In genomic region chr5:113246371-113246870, GRCh38 we compare ENCODE assay signal across 10 cellular contexts.
DNase-seq lines count a peak whose midpoint lies in the region; ATAC-seq lines count a peak whose summit lies in the region.
"Had no signal": no experiment of that assay in that cellular context is flagged by ENCODE, and none has a peak within 500 bp of the region (broad histone marks: within the 10 kb centered on the region; RNA-seq: fewer than 3 reads in every experiment).

No MANE protein-coding gene starts in this region.

- no peak overlapping the region for H2AFZ ChIP-seq in trophoblast cell (ENCODE audit: insufficient read depth, low read length, poor library complexity)

- no peaks in the 10 kb centered on the region for H3K79me1 ChIP-seq in trophoblast cell (ENCODE audit: low read length)

- no peak overlapping the region for H2BK120ac ChIP-seq in trophoblast cell (ENCODE audit: insufficient read depth, low read length, poor library complexity)

- H3K79me2 ChIP-seq in trophoblast cell (ENCODE audit: control insufficient read depth, insufficient read depth, low read length, poor library complexity): no peaks in the 10 kb centered on the region

- H4K91ac ChIP-seq in trophoblast cell (ENCODE audit: low read depth, low read length): no peak overlapping the region

- no peak overlapping the region for H3K23ac ChIP-seq in trophoblast cell (ENCODE audit: low read length)

- H2BK12ac ChIP-seq in trophoblast cell (ENCODE audit: low read length): no peak overlapping the region

- H2BK5ac ChIP-seq in trophoblast cell (ENCODE audit: low read depth, low read length, poor library complexity): no peak overlapping the region

- no peak overlapping the region for H3K18ac ChIP-seq in trophoblast cell (ENCODE audit: low read length)

- peak overlapping the region; percentile 29 for H4K8ac ChIP-seq in trophoblast cell (ENCODE audit: low read depth, low read length)

- ATAC-seq in Right ventricle myocardium superior (ENCODE audit: poor library complexity): peak; percentile 53
- ATAC-seq in HG02885 (IDR thresholded peaks at IDR 0.05; ENCODE audit: poor library complexity, unreplicated experiment): no peak
- no peak for ATAC-seq in HG02623 (IDR thresholded peaks at IDR 0.05; ENCODE audit: unreplicated experiment)

- no peak overlapping the region for H4K12ac ChIP-seq in trophoblast cell (ENCODE audit: low read depth, low read length)

- H3K9me3 ChIP-seq in SK-N-MC (ENCODE audit: low read depth, low read length) (peaks cover 2% of the 10 kb centered on the region; the same call in 1 of the 2 replicates), trophoblast cell (ENCODE audit: insufficient read depth, low read depth, low read length) (peaks cover 3% of the 10 kb centered on the region)

- no peak overlapping the region for H3K14ac ChIP-seq in trophoblast cell (ENCODE audit: low read length)

- intact Hi-C loops in Right ventricle myocardium superior (cut with DNase I): no loop called here

- H3K4me2 ChIP-seq in trophoblast cell (ENCODE audit: low read length): no peak overlapping the region

- H3K9ac ChIP-seq in SK-N-MC (ENCODE audit: insufficient read length): peak overlapping the region; percentile 0
- no peak overlapping the region for H3K9ac ChIP-seq in trophoblast cell (ENCODE audit: low read length)

- no peak overlapping the region for H3K4ac ChIP-seq in trophoblast cell (ENCODE audit: low read depth, low read length)

- H3K27ac ChIP-seq in SK-N-MC (peak overlapping the region; percentile 72), trophoblast cell (ENCODE audit: low read depth, low read length) (no peak overlapping the region)

- H3K4me3 ChIP-seq in SK-N-MC: peak overlapping the region; percentile 2
- H3K4me3 ChIP-seq in trophoblast cell (ENCODE audit: low read depth, low read length): no peak overlapping the region

- H3K27me3 ChIP-seq in trophoblast cell (ENCODE audit: insufficient read depth, low read length): no peaks in the 10 kb centered on the region

- H2AK5ac ChIP-seq in trophoblast cell (ENCODE audit: low read length): no peak overlapping the region

- DNase-seq in ELF-1 (ENCODE audit: low read depth, low spot score) (peak; percentile 36), SK-N-MC (ENCODE audit: low read depth, low spot score) (no peak), Right ventricle myocardium superior (no peak), trophoblast cell (peak in 1 of 2 donors; percentile 58), DMS79 (lab: John Stamatoyannopoulos, UW) (no peak), nucleus accumbens (lab: John Stamatoyannopoulos, UW) (no peak)
- DNase-seq: CD8-positive, alpha-beta memory T cell; NCI-H1092 treated with DMSO at 0.1 percent for 48 hours had no signal

- WGBS in trophoblast cell (ENCODE audit: extremely low coverage, insufficient coverage, insufficient read length): no CpG with 5 or more reads among the region's 5 CpGs

- H3K36me3 ChIP-seq in SK-N-MC (ENCODE audit: insufficient read depth, low read length): no peaks in the 10 kb centered on the region
- H3K36me3 ChIP-seq in trophoblast cell (ENCODE audit: control insufficient read depth in 1 of 2, insufficient read depth in 2 of 2, low read length in 2 of 2): no peaks in the 10 kb centered on the region

- H3K4me1 ChIP-seq in trophoblast cell (ENCODE audit: control insufficient read depth in 1 of 2, insufficient read depth in 2 of 2, low read length in 2 of 2): peaks cover 0 to 3% of the 10 kb centered on the region in 2 experiments
